In the genomic region with DNA sequence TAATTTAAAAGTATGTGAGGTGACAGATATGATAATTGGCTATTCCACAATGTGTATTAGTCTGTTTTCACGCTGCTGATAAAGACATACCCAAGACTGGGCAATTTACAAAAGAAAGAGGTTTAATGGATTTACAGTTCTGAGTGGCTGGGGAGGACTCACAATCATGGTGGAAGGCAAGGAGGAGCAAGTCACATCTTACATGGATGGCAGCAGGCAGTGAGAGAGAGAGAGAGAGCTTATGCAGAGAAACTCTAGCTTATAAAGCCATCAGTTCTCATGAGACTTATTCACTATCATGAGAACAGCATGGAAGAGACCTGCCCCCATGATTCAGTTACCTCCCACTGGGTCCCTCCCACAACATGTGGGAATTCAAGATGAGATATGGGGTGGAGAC, we compare ENCODE assay signal across 4 cellular contexts. TPM values are rescaled to one million over a fixed set of nuclear protein-coding genes. Genes with fewer than 3 reads are reported as not detected.
"Had no signal": no experiment of that assay in that cellular context is flagged by ENCODE, and none has a peak within 500 bp of the region (broad histone marks: within the 10 kb centered on the region; RNA-seq: fewer than 3 reads in every experiment).

No MANE protein-coding gene starts in this region.

RNA-seq across cellular contexts. Expression of gene SEPTIN14, which starts 38.5 kb away (rescaled TPM):
- total RNA-seq: LHCN-M2, M059J, MCF 10A, NCI-H460 had no signal
